ENCODE assay signal across 8 cellular contexts in the genomic region with DNA sequence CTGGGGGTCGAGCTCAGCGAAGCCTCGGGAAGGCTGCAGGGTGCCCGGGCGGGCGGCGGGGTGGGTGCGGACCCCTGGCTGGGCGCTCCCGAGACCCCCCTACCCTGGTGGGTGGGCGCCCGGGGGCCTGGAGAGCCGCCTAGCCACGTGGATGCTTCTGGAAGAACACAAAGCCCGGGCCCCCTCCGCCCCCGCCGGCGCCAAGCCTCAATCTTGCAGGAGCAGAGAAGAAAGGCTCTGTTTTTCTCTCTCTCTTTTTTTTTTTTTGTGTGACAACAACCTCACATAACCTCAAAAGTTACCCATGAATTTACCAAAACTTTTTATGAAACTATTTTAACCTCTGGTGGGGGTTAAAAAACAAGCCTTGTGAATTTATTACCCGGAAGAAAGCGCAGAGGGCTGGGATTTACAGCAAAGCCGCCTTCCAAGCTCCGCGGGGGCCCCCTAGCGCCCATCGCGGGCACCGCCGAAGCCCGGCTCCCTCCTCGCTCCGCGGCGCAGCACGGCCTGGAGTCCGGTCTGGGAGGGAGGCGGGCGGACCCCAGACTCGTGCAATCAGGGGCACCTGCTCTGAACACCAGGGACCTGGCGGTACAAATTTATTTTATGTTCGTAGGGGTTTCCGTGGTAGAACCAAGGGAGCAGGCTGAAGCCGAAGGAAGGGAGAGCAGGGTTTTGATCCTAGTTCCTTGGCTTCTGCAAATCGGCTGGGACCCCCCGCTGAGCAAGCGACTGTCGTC. TPM values are rescaled to one million over a fixed set of nuclear protein-coding genes. Genes with fewer than 3 reads are reported as not detected.
DNase-seq lines count a peak whose midpoint lies in the region; ATAC-seq and TF ChIP-seq lines count a peak whose summit lies in the region.

No MANE protein-coding gene starts in this region.

- no peaks in the 10 kb centered on the region for H3K36me3 ChIP-seq in adipocyte (ENCODE audit: control insufficient read depth, insufficient read depth, low read length, severe bottlenecking)
- no peaks in the 10 kb centered on the region for H3K36me3 ChIP-seq in heart left ventricle
- no peaks in the 10 kb centered on the region for H3K36me3 ChIP-seq in transverse colon

- DNase-seq in Calu3 (peak; percentile 95), M059J (ENCODE audit: low read depth) (peak; percentile 62), SW480 (ENCODE audit: low spot score) (peak; percentile 78), adipocyte (ENCODE audit: low read depth) (peak; percentile 92), heart left ventricle (peak; percentile 72 to 90 (median 81)), posterior cingulate gyrus (peak; percentile 60 to 97 (median 82)), transverse colon (peak; percentile 88)

- H3K27me3 ChIP-seq in adipocyte (replicated peaks; ENCODE audit: control insufficient read depth, insufficient read depth, low read length): peaks cover 39% of the 10 kb centered on the region
- peaks cover 0 to 31% (median 15%) of the 10 kb centered on the region in 9 donors for H3K27me3 ChIP-seq in heart left ventricle
- peaks cover 39% of the 10 kb centered on the region for H3K27me3 ChIP-seq in transverse colon

- CTCF ChIA-PET in Calu3 (lab: Charles Lee): interaction anchor here (0.5 to 2.0 kb wide), 13 partner anchors 9 to 379 kb away, joined by 3 to 19 read pairs (median 4); partner anchors contain the start of gene PRELID3B

- H3K4me3 ChIP-seq in adipocyte (ENCODE audit: low read length): peak overlapping the region; percentile 77
- peak overlapping the region; percentile 21 to 66 (median 58) for H3K4me3 ChIP-seq in heart left ventricle
- peak overlapping the region; percentile 7 to 86 (median 50) for H3K4me3 ChIP-seq in transverse colon

- BruUV-seq in Calu3 (replicated peaks; lab: Mats Ljungman, UMichigan): no TSS peak

- ATAC-seq in GM21576 (IDR thresholded peaks at IDR 0.05; ENCODE audit: unreplicated experiment) (peak; percentile 79), heart left ventricle (peak; percentile 71 to 97 (median 92))

- peaks cover 6% of the 10 kb centered on the region for H3K36me3 Mint-ChIP-seq in Calu3 (ENCODE audit: insufficient read depth, unreplicated experiment)

- no peaks in the 10 kb centered on the region for H3K9me3 Mint-ChIP-seq in Calu3 (ENCODE audit: low read depth, unreplicated experiment)

- peak overlapping the region; percentile 77 for H3K9ac ChIP-seq in adipocyte (ENCODE audit: low read length)

- WGBS in heart left ventricle, 4 donors: 1 to 2% (median 2%) methylated on average over 34 to 47 of the region's 47 CpGs
- 0 to 2% methylated on average over 3 to 41 of the region's 47 CpGs for WGBS in transverse colon (ENCODE audit: low coverage in 1 of 2), 2 donors

- peaks cover 19% of the 10 kb centered on the region for H3K4me1 ChIP-seq in adipocyte (ENCODE audit: control insufficient read depth, insufficient read depth, low read length)
- H3K4me1 ChIP-seq in heart left ventricle: peaks cover 0 to 26% (median 14%) of the 10 kb centered on the region in 12 donors
- H3K4me1 ChIP-seq in transverse colon: peaks cover 4 to 21% (median 9%) of the 10 kb centered on the region in 4 donors

- peak; percentile 98 for TF ChIP-seq CTCF in Calu3 (IDR thresholded peaks at IDR 0.05; ENCODE audit: unreplicated experiment)
- TF ChIP-seq CTCF in heart left ventricle (IDR thresholded peaks at IDR 0.05): peak; percentile 92 to 99 (median 97)
- TF ChIP-seq CTCF in transverse colon (IDR thresholded peaks at IDR 0.05): peak; percentile 91 to 99 (median 95)

- TF ChIP-seq POLR2A in heart left ventricle (IDR thresholded peaks at IDR 0.05) (no peak), transverse colon (IDR thresholded peaks at IDR 0.05) (no peak)

- peaks cover 100% of the 10 kb centered on the region for H3K27me3 Mint-ChIP-seq in Calu3 (ENCODE audit: unreplicated experiment)

- no peak for TF ChIP-seq EP300 in transverse colon (IDR thresholded peaks at IDR 0.05; ENCODE audit: low read depth)

- peaks cover 10% of the 10 kb centered on the region for H3K4me1 Mint-ChIP-seq in Calu3 (ENCODE audit: low read depth, unreplicated experiment)

- intact Hi-C loops in Calu3 (cut with micrococcal nuclease; ENCODE audit: unreplicated experiment): loop anchor here (1.0 to 10.0 kb wide), 5 partner anchors 135 to 352 kb away; no protein-coding TSS in a partner anchor
- intact Hi-C loops in heart left ventricle (cut with DNase I): loop anchor here (1.0 to 10.0 kb wide), 14 partner anchors 75 to 353 kb away; no protein-coding TSS in a partner anchor
- intact Hi-C loops in posterior cingulate gyrus (cut with DNase I): loop anchor here (1.0 to 10.0 kb wide), 4 partner anchors 136 to 352 kb away; no protein-coding TSS in a partner anchor
- intact Hi-C loops in transverse colon (cut with DNase I; ENCODE audit: low total_unique reads): loop anchor here (5.0 kb wide), 1 partner anchor 350 kb away; no protein-coding TSS in a partner anchor

- no peaks in the 10 kb centered on the region for H3K9me3 ChIP-seq in adipocyte (ENCODE audit: control insufficient read depth, low read length)
- no peaks in the 10 kb centered on the region for H3K9me3 ChIP-seq in heart left ventricle
- H3K9me3 ChIP-seq in transverse colon: no peaks in the 10 kb centered on the region

- H3K27ac Mint-ChIP-seq in Calu3 (ENCODE audit: unreplicated experiment): no peak overlapping the region

- H3K27ac ChIP-seq in heart left ventricle (peak overlapping the region in 9 of 12 donors; percentile 7 to 87 (median 72)), transverse colon (peak overlapping the region; percentile 11 to 79 (median 68))

- in situ Hi-C loops in transverse colon (cut with MboI; ENCODE audit: low pct_ligation_motif_present in 1 of 4, low pct_unique_long_range_greater_than_20kb in 1 of 4, low sequenced_read_pairs in 3 of 4): loop anchor here in 3 of 4 donors (10.0 to 25.0 kb wide), 5 partner anchors 138 to 735 kb away; partner anchors contain the start of gene NELFCD (in 1 of the 3)

- H3K4me3 Mint-ChIP-seq in Calu3 (ENCODE audit: low read depth, unreplicated experiment): peak overlapping the region; percentile 60

RNA-seq across cellular contexts. Expression of gene ZNF831, which starts 58.8 kb away (rescaled TPM):
- not detected in 2 replicates for total RNA-seq in Calu3 (2022)
- total RNA-seq in M059J (2014; rRNA removed; shearing (Covaris generic)): not detected in 2 replicates
- under 1 TPM in 7 of 9 donors, not detected in 2; 0.02 to 0.77 (median 0.07) TPM for total RNA-seq in heart left ventricle
- under 1 TPM; 0.04 to 0.06 TPM for polyA plus RNA-seq in heart left ventricle
- 1 to 10 TPM in 2 of 4 donors, under 1 TPM in 2; 0.20 to 3.8 (median 2.3) TPM for total RNA-seq in transverse colon

Comparison
In these comparisons a context has a peak if more than half of its experiments do, and no peak if none do; other contexts are left out.
1. Peak in every context shown above with its lines: DNase-seq, ATAC-seq, H3K4me3 ChIP-seq and H3K27ac ChIP-seq.